1 cellular context compared by ENCODE assay signal in genomic region chr22:40668611-40669390, GRCh38.
TF ChIP-seq lines count a peak whose summit lies in the region.

No MANE protein-coding gene starts in this region.

TF ChIP-seq in SK-N-SH, 30 proteins besides CTCF, POLR2A, EP300 and RAD21 (continued from another document):
- TF ChIP-seq REST (IDR thresholded peaks at IDR 0.05; ENCODE audit: low read depth, low read length) (no peak), CHD2 (IDR thresholded peaks at IDR 0.05; ENCODE audit: low read length, partially characterized antibody) (no peak), ZBTB33 (IDR thresholded peaks at IDR 0.05; ENCODE audit: borderline replicate concordance, low read depth) (no peak), GATA2 (CRISPR knock-in tag; IDR thresholded peaks at IDR 0.05) (no peak), RXRA (IDR thresholded peaks at IDR 0.05; ENCODE audit: borderline replicate concordance, low read depth) (no peak), JUND (IDR thresholded peaks at IDR 0.05) (no peak), NFIC (IDR thresholded peaks at IDR 0.05; ENCODE audit: borderline replicate concordance) (no peak)
